1 cellular context compared by ENCODE assay signal in the genomic region with DNA sequence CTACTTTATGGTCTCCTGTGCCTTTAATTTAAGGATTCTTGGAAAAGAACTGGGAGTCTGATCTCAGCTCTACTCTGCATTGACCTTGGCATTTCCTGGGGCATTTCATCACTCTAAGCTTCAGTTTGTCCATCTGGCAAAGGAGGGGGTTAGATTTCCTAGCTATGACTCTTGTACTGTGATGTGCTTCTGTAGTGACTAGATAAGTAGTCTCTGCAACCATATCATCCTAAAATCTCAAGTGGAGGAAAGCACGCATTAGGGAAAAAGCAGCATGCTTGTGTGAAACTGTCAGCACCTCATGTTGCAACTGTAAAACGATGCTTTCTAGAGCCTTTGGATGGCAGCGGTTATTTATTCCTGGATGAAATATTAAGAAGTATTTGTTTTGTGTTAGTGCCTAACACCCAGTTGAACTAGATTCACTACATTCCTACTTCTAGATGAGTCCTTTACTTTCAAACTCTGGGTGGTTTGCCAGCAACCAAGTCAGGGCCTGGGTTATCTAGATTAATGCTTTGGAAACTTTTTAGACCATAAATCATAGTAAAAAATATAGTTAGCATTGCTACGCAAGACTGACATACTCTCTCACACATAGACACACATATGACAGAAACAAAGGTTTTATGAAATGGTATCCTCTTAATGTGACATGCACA.
A peak's percentile ranks its signal among the peaks of the same experiment; 100 is the strongest.
TF ChIP-seq lines count a peak whose summit lies in the region.

No MANE protein-coding gene starts in this region.

TF ChIP-seq in K562, 482 proteins besides CTCF, POLR2A, EP300 and RAD21 (continued from another document and continues in another):
- TF ChIP-seq, protein P1, sequence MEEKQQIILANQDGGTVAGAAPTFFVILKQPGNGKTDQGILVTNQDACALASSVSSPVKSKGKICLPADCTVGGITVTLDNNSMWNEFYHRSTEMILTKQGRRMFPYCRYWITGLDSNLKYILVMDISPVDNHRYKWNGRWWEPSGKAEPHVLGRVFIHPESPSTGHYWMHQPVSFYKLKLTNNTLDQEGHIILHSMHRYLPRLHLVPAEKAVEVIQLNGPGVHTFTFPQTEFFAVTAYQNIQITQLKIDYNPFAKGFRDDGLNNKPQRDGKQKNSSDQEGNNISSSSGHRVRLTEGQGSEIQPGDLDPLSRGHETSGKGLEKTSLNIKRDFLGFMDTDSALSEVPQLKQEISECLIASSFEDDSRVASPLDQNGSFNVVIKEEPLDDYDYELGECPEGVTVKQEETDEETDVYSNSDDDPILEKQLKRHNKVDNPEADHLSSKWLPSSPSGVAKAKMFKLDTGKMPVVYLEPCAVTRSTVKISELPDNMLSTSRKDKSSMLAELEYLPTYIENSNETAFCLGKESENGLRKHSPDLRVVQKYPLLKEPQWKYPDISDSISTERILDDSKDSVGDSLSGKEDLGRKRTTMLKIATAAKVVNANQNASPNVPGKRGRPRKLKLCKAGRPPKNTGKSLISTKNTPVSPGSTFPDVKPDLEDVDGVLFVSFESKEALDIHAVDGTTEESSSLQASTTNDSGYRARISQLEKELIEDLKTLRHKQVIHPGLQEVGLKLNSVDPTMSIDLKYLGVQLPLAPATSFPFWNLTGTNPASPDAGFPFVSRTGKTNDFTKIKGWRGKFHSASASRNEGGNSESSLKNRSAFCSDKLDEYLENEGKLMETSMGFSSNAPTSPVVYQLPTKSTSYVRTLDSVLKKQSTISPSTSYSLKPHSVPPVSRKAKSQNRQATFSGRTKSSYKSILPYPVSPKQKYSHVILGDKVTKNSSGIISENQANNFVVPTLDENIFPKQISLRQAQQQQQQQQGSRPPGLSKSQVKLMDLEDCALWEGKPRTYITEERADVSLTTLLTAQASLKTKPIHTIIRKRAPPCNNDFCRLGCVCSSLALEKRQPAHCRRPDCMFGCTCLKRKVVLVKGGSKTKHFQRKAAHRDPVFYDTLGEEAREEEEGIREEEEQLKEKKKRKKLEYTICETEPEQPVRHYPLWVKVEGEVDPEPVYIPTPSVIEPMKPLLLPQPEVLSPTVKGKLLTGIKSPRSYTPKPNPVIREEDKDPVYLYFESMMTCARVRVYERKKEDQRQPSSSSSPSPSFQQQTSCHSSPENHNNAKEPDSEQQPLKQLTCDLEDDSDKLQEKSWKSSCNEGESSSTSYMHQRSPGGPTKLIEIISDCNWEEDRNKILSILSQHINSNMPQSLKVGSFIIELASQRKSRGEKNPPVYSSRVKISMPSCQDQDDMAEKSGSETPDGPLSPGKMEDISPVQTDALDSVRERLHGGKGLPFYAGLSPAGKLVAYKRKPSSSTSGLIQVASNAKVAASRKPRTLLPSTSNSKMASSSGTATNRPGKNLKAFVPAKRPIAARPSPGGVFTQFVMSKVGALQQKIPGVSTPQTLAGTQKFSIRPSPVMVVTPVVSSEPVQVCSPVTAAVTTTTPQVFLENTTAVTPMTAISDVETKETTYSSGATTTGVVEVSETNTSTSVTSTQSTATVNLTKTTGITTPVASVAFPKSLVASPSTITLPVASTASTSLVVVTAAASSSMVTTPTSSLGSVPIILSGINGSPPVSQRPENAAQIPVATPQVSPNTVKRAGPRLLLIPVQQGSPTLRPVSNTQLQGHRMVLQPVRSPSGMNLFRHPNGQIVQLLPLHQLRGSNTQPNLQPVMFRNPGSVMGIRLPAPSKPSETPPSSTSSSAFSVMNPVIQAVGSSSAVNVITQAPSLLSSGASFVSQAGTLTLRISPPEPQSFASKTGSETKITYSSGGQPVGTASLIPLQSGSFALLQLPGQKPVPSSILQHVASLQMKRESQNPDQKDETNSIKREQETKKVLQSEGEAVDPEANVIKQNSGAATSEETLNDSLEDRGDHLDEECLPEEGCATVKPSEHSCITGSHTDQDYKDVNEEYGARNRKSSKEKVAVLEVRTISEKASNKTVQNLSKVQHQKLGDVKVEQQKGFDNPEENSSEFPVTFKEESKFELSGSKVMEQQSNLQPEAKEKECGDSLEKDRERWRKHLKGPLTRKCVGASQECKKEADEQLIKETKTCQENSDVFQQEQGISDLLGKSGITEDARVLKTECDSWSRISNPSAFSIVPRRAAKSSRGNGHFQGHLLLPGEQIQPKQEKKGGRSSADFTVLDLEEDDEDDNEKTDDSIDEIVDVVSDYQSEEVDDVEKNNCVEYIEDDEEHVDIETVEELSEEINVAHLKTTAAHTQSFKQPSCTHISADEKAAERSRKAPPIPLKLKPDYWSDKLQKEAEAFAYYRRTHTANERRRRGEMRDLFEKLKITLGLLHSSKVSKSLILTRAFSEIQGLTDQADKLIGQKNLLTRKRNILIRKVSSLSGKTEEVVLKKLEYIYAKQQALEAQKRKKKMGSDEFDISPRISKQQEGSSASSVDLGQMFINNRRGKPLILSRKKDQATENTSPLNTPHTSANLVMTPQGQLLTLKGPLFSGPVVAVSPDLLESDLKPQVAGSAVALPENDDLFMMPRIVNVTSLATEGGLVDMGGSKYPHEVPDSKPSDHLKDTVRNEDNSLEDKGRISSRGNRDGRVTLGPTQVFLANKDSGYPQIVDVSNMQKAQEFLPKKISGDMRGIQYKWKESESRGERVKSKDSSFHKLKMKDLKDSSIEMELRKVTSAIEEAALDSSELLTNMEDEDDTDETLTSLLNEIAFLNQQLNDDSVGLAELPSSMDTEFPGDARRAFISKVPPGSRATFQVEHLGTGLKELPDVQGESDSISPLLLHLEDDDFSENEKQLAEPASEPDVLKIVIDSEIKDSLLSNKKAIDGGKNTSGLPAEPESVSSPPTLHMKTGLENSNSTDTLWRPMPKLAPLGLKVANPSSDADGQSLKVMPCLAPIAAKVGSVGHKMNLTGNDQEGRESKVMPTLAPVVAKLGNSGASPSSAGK (IDR thresholded peaks at IDR 0.05) = peak; percentile 68; the same call in 1 of the 2 replicates
- TF ChIP-seq MAFG (tag; conservative IDR thresholded peaks at IDR 0.05) (no peak; the same call in 1 of the 2 replicates), HDGF (IDR thresholded peaks at IDR 0.05) (no peak), RNF2 (IDR thresholded peaks at IDR 0.05) (peak; percentile 90), NFYB (IDR thresholded peaks at IDR 0.05; ENCODE audit: extremely low read depth, insufficient read length) (no peak), TEAD4 (IDR thresholded peaks at IDR 0.05; ENCODE audit: low read length) (peak; percentile 95), TEAD4 (CRISPR knock-in tag; IDR thresholded peaks at IDR 0.05; ENCODE audit: borderline replicate concordance) (no peak), RFX7 (CRISPR knock-in tag; IDR thresholded peaks at IDR 0.05) (no peak), CHD2 (IDR thresholded peaks at IDR 0.05; ENCODE audit: low read depth, low read length) (no peak), JUND (IDR thresholded peaks at IDR 0.05; ENCODE audit: borderline replicate concordance, low read depth, low read length) (peak; percentile 76; the same call in 1 of the 2 replicates), JUND (tag; IDR thresholded peaks at IDR 0.05; ENCODE audit: borderline replicate concordance, low read depth, low read length) (peak; percentile 54; the same call in 1 of the 3 replicates), MAZ (CRISPR knock-in tag; conservative IDR thresholded peaks at IDR 0.05 in 1 of 2, IDR thresholded peaks at IDR 0.05 in 1 of 2) (peak; percentile 49 to 79; a peak in 3 of 4 replicates), MYC (IDR thresholded peaks at IDR 0.05; ENCODE audit: low read depth, low read length) (peak; percentile 84), MYC (CRISPR knock-in tag; IDR thresholded peaks at IDR 0.05; ENCODE audit: borderline replicate concordance, low read depth) (no peak), ARNT (IDR thresholded peaks at IDR 0.05) (peak in 1 of 2 experiments; percentile 94; a peak in 2 of 4 replicates), KLF16 (IDR thresholded peaks at IDR 0.05) (peak; percentile 81), BRF1 (IDR thresholded peaks at IDR 0.05; ENCODE audit: borderline replicate concordance, extremely low read depth, insufficient read length) (no peak), TBL1XR1 (IDR thresholded peaks at IDR 0.05; ENCODE audit: low read length in 2 of 2) (peak in 1 of 2 experiments; percentile 77; a peak in 2 of 4 replicates), MYNN (IDR thresholded peaks at IDR 0.05) (peak; percentile 65; the same call in 1 of the 2 replicates), MYNN (CRISPR knock-in tag; IDR thresholded peaks at IDR 0.05) (no peak), RBBP5 (IDR thresholded peaks at IDR 0.05; ENCODE audit: borderline replicate concordance, insufficient read depth, low read length, poor library complexity, severe bottlenecking) (no peak), ZSCAN32 (CRISPR knock-in tag; IDR thresholded peaks at IDR 0.05) (no peak), TAL1 (IDR thresholded peaks at IDR 0.05) (peak; percentile 91), SOX6 (IDR thresholded peaks at IDR 0.05) (peak; percentile 77), DIDO1 (tag; IDR thresholded peaks at IDR 0.05; ENCODE audit: low read depth) (no peak), TFAM (CRISPR knock-in tag; conservative IDR thresholded peaks at IDR 0.05) (no peak), HNRNPLL (IDR thresholded peaks at IDR 0.05; ENCODE audit: low read depth, low read length, poor library complexity, severe bottlenecking) (no peak), SIN3B (IDR thresholded peaks at IDR 0.05; ENCODE audit: low read depth) (no peak), NFE2 (IDR thresholded peaks at IDR 0.05; ENCODE audit: low read depth) (peak; percentile 59; the same call in 1 of the 2 replicates), SMAD2 (IDR thresholded peaks at IDR 0.05; ENCODE audit: low read depth, low read length) (no peak), POLR2AphosphoS5 (IDR thresholded peaks at IDR 0.05; ENCODE audit: control insufficient read depth, insufficient read depth, low read depth, low read length) (peak; percentile 72), SUPT5H (IDR thresholded peaks at IDR 0.05) (no peak), BDP1 (IDR thresholded peaks at IDR 0.05; ENCODE audit: insufficient read depth, insufficient read length) (no peak), ZNF175 (CRISPR knock-in tag; IDR thresholded peaks at IDR 0.05; ENCODE audit: low read depth) (peak; percentile 82), DMBX1 (CRISPR knock-in tag; IDR thresholded peaks at IDR 0.05; ENCODE audit: borderline replicate concordance) (no peak)
- TF ChIP-seq, protein P2, sequence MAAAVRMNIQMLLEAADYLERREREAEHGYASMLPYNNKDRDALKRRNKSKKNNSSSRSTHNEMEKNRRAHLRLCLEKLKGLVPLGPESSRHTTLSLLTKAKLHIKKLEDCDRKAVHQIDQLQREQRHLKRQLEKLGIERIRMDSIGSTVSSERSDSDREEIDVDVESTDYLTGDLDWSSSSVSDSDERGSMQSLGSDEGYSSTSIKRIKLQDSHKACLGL (CRISPR knock-in tag; IDR thresholded peaks at IDR 0.05; ENCODE audit: borderline replicate concordance, poor library complexity, severe bottlenecking) = no peak
- TF ChIP-seq, protein P3, sequence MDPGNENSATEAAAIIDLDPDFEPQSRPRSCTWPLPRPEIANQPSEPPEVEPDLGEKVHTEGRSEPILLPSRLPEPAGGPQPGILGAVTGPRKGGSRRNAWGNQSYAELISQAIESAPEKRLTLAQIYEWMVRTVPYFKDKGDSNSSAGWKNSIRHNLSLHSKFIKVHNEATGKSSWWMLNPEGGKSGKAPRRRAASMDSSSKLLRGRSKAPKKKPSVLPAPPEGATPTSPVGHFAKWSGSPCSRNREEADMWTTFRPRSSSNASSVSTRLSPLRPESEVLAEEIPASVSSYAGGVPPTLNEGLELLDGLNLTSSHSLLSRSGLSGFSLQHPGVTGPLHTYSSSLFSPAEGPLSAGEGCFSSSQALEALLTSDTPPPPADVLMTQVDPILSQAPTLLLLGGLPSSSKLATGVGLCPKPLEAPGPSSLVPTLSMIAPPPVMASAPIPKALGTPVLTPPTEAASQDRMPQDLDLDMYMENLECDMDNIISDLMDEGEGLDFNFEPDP (CRISPR knock-in tag; IDR thresholded peaks at IDR 0.05) = no peak
- TF ChIP-seq, protein P4, sequence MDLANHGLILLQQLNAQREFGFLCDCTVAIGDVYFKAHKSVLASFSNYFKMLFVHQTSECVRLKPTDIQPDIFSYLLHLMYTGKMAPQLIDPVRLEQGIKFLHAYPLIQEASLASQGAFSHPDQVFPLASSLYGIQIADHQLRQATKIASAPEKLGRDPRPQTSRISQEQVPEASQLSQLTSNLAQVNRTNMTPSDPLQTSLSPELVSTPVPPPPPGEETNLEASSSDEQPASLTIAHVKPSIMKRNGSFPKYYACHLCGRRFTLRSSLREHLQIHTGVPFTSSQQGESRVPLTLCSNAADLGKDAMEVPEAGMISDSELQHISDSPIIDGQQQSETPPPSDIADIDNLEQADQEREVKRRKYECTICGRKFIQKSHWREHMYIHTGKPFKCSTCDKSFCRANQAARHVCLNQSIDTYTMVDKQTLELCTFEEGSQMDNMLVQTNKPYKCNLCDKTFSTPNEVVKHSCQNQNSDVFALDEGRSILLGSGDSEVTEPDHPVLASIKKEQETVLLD (IDR thresholded peaks at IDR 0.05) = peak; percentile 60; the same call in 1 of the 2 replicates
- TF ChIP-seq, protein P5, sequence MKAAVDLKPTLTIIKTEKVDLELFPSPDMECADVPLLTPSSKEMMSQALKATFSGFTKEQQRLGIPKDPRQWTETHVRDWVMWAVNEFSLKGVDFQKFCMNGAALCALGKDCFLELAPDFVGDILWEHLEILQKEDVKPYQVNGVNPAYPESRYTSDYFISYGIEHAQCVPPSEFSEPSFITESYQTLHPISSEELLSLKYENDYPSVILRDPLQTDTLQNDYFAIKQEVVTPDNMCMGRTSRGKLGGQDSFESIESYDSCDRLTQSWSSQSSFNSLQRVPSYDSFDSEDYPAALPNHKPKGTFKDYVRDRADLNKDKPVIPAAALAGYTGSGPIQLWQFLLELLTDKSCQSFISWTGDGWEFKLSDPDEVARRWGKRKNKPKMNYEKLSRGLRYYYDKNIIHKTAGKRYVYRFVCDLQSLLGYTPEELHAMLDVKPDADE (conservative IDR thresholded peaks at IDR 0.05; ENCODE audit: control insufficient read depth, low read depth, low read length) = no peak
- TF ChIP-seq, protein P6, sequence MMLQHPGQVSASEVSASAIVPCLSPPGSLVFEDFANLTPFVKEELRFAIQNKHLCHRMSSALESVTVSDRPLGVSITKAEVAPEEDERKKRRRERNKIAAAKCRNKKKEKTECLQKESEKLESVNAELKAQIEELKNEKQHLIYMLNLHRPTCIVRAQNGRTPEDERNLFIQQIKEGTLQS (IDR thresholded peaks at IDR 0.05) = peak; percentile 86
- TF ChIP-seq, protein P6 (CRISPR knock-in tag; conservative IDR thresholded peaks at IDR 0.05) = no peak
- TF ChIP-seq, protein P7, sequence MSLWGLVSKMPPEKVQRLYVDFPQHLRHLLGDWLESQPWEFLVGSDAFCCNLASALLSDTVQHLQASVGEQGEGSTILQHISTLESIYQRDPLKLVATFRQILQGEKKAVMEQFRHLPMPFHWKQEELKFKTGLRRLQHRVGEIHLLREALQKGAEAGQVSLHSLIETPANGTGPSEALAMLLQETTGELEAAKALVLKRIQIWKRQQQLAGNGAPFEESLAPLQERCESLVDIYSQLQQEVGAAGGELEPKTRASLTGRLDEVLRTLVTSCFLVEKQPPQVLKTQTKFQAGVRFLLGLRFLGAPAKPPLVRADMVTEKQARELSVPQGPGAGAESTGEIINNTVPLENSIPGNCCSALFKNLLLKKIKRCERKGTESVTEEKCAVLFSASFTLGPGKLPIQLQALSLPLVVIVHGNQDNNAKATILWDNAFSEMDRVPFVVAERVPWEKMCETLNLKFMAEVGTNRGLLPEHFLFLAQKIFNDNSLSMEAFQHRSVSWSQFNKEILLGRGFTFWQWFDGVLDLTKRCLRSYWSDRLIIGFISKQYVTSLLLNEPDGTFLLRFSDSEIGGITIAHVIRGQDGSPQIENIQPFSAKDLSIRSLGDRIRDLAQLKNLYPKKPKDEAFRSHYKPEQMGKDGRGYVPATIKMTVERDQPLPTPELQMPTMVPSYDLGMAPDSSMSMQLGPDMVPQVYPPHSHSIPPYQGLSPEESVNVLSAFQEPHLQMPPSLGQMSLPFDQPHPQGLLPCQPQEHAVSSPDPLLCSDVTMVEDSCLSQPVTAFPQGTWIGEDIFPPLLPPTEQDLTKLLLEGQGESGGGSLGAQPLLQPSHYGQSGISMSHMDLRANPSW (CRISPR knock-in tag; IDR thresholded peaks at IDR 0.05) = no peak
